ENCODE assay signal across 2 cellular contexts in genomic region chr18:63216911-63217311, GRCh38.
TF ChIP-seq lines count a peak whose summit lies in the region.

No MANE protein-coding gene starts in this region.

TF ChIP-seq in IMR-90, 13 proteins besides CTCF, POLR2A, EP300 and RAD21:
- TF ChIP-seq RCOR1 (IDR thresholded peaks at IDR 0.05; ENCODE audit: insufficient replicate concordance, low read length) (no peak), BHLHE40 (IDR thresholded peaks at IDR 0.05; ENCODE audit: low read depth, low read length) (no peak), MAFK (IDR thresholded peaks at IDR 0.05; ENCODE audit: low read depth, low read length) (no peak)

TF ChIP-seq in GM23338, 12 proteins besides CTCF, POLR2A, EP300 and RAD21:
- TF ChIP-seq EZH2phosphoT487 (IDR thresholded peaks at IDR 0.05; ENCODE audit: unreplicated experiment), result no peak
- no peak for TF ChIP-seq JUNB (IDR thresholded peaks at IDR 0.05; ENCODE audit: unreplicated experiment)
- no peak for TF ChIP-seq NANOG (IDR thresholded peaks at IDR 0.05; ENCODE audit: borderline replicate concordance)
- TF ChIP-seq ETS1 (IDR thresholded peaks at IDR 0.05), result no peak
- TF ChIP-seq STAT1 (IDR thresholded peaks at IDR 0.05; ENCODE audit: unreplicated experiment), result no peak
- TF ChIP-seq, protein P1, sequence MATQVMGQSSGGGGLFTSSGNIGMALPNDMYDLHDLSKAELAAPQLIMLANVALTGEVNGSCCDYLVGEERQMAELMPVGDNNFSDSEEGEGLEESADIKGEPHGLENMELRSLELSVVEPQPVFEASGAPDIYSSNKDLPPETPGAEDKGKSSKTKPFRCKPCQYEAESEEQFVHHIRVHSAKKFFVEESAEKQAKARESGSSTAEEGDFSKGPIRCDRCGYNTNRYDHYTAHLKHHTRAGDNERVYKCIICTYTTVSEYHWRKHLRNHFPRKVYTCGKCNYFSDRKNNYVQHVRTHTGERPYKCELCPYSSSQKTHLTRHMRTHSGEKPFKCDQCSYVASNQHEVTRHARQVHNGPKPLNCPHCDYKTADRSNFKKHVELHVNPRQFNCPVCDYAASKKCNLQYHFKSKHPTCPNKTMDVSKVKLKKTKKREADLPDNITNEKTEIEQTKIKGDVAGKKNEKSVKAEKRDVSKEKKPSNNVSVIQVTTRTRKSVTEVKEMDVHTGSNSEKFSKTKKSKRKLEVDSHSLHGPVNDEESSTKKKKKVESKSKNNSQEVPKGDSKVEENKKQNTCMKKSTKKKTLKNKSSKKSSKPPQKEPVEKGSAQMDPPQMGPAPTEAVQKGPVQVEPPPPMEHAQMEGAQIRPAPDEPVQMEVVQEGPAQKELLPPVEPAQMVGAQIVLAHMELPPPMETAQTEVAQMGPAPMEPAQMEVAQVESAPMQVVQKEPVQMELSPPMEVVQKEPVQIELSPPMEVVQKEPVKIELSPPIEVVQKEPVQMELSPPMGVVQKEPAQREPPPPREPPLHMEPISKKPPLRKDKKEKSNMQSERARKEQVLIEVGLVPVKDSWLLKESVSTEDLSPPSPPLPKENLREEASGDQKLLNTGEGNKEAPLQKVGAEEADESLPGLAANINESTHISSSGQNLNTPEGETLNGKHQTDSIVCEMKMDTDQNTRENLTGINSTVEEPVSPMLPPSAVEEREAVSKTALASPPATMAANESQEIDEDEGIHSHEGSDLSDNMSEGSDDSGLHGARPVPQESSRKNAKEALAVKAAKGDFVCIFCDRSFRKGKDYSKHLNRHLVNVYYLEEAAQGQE (IDR thresholded peaks at IDR 0.05; ENCODE audit: unreplicated experiment), result no peak
- no peak for TF ChIP-seq ZNF331 (CRISPR knock-in tag; IDR thresholded peaks at IDR 0.05; ENCODE audit: low read depth)
- TF ChIP-seq, protein P2, sequence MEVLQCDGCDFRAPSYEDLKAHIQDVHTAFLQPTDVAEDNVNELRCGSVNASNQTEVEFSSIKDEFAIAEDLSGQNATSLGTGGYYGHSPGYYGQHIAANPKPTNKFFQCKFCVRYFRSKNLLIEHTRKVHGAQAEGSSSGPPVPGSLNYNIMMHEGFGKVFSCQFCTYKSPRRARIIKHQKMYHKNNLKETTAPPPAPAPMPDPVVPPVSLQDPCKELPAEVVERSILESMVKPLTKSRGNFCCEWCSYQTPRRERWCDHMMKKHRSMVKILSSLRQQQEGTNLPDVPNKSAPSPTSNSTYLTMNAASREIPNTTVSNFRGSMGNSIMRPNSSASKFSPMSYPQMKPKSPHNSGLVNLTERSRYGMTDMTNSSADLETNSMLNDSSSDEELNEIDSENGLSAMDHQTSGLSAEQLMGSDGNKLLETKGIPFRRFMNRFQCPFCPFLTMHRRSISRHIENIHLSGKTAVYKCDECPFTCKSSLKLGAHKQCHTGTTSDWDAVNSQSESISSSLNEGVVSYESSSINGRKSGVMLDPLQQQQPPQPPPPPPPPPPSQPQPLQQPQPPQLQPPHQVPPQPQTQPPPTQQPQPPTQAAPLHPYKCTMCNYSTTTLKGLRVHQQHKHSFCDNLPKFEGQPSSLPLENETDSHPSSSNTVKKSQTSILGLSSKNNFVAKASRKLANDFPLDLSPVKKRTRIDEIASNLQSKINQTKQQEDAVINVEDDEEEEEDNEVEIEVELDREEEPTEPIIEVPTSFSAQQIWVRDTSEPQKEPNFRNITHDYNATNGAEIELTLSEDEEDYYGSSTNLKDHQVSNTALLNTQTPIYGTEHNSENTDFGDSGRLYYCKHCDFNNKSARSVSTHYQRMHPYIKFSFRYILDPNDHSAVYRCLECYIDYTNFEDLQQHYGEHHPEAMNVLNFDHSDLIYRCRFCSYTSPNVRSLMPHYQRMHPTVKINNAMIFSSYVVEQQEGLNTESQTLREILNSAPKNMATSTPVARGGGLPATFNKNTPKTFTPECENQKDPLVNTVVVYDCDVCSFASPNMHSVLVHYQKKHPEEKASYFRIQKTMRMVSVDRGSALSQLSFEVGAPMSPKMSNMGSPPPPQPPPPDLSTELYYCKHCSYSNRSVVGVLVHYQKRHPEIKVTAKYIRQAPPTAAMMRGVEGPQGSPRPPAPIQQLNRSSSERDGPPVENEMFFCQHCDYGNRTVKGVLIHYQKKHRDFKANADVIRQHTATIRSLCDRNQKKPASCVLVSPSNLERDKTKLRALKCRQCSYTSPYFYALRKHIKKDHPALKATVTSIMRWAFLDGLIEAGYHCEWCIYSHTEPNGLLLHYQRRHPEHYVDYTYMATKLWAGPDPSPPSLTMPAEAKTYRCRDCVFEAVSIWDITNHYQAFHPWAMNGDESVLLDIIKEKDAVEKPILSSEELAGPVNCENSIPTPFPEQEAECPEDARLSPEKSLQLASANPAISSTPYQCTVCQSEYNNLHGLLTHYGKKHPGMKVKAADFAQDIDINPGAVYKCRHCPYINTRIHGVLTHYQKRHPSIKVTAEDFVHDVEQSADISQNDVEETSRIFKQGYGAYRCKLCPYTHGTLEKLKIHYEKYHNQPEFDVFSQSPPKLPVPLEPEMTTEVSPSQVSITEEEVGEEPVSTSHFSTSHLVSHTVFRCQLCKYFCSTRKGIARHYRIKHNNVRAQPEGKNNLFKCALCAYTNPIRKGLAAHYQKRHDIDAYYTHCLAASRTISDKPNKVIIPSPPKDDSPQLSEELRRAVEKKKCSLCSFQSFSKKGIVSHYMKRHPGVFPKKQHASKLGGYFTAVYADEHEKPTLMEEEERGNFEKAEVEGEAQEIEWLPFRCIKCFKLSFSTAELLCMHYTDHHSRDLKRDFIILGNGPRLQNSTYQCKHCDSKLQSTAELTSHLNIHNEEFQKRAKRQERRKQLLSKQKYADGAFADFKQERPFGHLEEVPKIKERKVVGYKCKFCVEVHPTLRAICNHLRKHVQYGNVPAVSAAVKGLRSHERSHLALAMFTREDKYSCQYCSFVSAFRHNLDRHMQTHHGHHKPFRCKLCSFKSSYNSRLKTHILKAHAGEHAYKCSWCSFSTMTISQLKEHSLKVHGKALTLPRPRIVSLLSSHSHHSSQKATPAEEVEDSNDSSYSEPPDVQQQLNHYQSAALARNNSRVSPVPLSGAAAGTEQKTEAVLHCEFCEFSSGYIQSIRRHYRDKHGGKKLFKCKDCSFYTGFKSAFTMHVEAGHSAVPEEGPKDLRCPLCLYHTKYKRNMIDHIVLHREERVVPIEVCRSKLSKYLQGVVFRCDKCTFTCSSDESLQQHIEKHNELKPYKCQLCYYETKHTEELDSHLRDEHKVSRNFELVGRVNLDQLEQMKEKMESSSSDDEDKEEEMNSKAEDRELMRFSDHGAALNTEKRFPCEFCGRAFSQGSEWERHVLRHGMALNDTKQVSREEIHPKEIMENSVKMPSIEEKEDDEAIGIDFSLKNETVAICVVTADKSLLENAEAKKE (CRISPR knock-in tag; IDR thresholded peaks at IDR 0.05), result no peak
- no peak for TF ChIP-seq EZH2 (IDR thresholded peaks at IDR 0.05; ENCODE audit: low read depth, unreplicated experiment)
- TF ChIP-seq ZNF114 (CRISPR knock-in tag; IDR thresholded peaks at IDR 0.05), result no peak
- TF ChIP-seq POLR2AphosphoS5 (IDR thresholded peaks at IDR 0.05; ENCODE audit: low read depth), result no peak
- no peak for TF ChIP-seq CREB1 (CRISPR knock-in tag; IDR thresholded peaks at IDR 0.05; ENCODE audit: low read depth)
